In genomic region chr1:44801491-44802305, GRCh38 we compare ENCODE assay signal across 8 cellular contexts. TPM values are rescaled to one million over a fixed set of nuclear protein-coding genes. Genes with fewer than 3 reads are reported as not detected.
DNase-seq lines count a peak whose midpoint lies in the region; TF ChIP-seq lines count a peak whose summit lies in the region.

No MANE protein-coding gene starts in this region.

- no peaks in the 10 kb centered on the region for H3K27me3 Mint-ChIP-seq in CD8-positive, alpha-beta memory T cell
- H3K27me3 Mint-ChIP-seq in T-helper 1 cell treated with Interleukin-12 subunit alpha and Interleukin-12 subunit beta and Interleukin-4 antibody, amounts not matched to agents 30 μg/mL and 1 μg/mL, for 36 hours (ENCODE audit: low read depth): no peaks in the 10 kb centered on the region
- H3K27me3 Mint-ChIP-seq in endodermal cell (ENCODE audit: insufficient read depth): peaks cover 2% of the 10 kb centered on the region

- H3K36me3 Mint-ChIP-seq in CD8-positive, alpha-beta memory T cell: peaks cover 12 to 52% (median 14%) of the 10 kb centered on the region in 3 donors
- peaks cover 36% of the 10 kb centered on the region for H3K36me3 Mint-ChIP-seq in T-helper 1 cell treated with Interleukin-12 subunit alpha and Interleukin-12 subunit beta and Interleukin-4 antibody, amounts not matched to agents 30 μg/mL and 1 μg/mL, for 36 hours (ENCODE audit: low read depth)
- H3K36me3 Mint-ChIP-seq in endodermal cell (ENCODE audit: low read depth): peaks cover 7% of the 10 kb centered on the region

- intact Hi-C loops in ovary (cut with DNase I): loop anchor here in 1 of 4 donors (10.0 kb wide), 1 partner anchor 503 kb away; no protein-coding TSS in a partner anchor

- no peak for TF ChIP-seq POLR2A in ovary (IDR thresholded peaks at IDR 0.05)

- DNase-seq in CD8-positive, alpha-beta memory T cell: peak in 4 of 5 donors; percentile 21 to 66 (median 50)
- DNase-seq in endodermal cell (no peak), ovary (peak in 4 of 5 donors; percentile 46 to 59 (median 48)), NCI-H1105 (lab: John Stamatoyannopoulos, UW) (no peak), NCI-H1930 (lab: John Stamatoyannopoulos, UW) (no peak), SHP77 (lab: John Stamatoyannopoulos, UW) (no peak), NOMO-1 treated with DMSO at 0.1 percent for 48 hours (lab: John Stamatoyannopoulos, UW; ENCODE audit: unreplicated experiment) (no peak)

- peak overlapping the region; percentile 93 for H3K27ac ChIP-seq in CD8-positive, alpha-beta memory T cell (ENCODE audit: low read depth, low read length)
- H3K27ac ChIP-seq in endodermal cell (ENCODE audit: low read depth, low read length) (peak overlapping the region; percentile 85), ovary (no peak overlapping the region)

- no peaks in the 10 kb centered on the region for H3K9me3 ChIP-seq in CD8-positive, alpha-beta memory T cell (ENCODE audit: low read length)
- H3K9me3 ChIP-seq in endodermal cell (ENCODE audit: control insufficient read depth, low read length) (no peaks in the 10 kb centered on the region), ovary (no peaks in the 10 kb centered on the region)

- peaks cover 27% of the 10 kb centered on the region for H3K36me3 ChIP-seq in CD8-positive, alpha-beta memory T cell (ENCODE audit: insufficient read depth, low read length)
- H3K36me3 ChIP-seq in endodermal cell (ENCODE audit: control insufficient read depth, insufficient read depth, low read length) (peaks cover 23% of the 10 kb centered on the region), ovary (no peaks in the 10 kb centered on the region)

- no peak for TF ChIP-seq EP300 in ovary (IDR thresholded peaks at IDR 0.05)

- TF ChIP-seq CTCF in endodermal cell (conservative IDR thresholded peaks at IDR 0.05) (no peak), ovary (IDR thresholded peaks at IDR 0.05) (no peak)

- H3K4me3 Mint-ChIP-seq in CD8-positive, alpha-beta memory T cell: peak overlapping the region; percentile 80 to 98 (median 94)
- H3K4me3 Mint-ChIP-seq in T-helper 1 cell treated with Interleukin-12 subunit alpha and Interleukin-12 subunit beta and Interleukin-4 antibody, amounts not matched to agents 30 μg/mL and 1 μg/mL, for 36 hours: peak overlapping the region; percentile 91
- peak overlapping the region; percentile 75 for H3K4me3 Mint-ChIP-seq in endodermal cell

- H3K4me3 ChIP-seq in CD8-positive, alpha-beta memory T cell (ENCODE audit: low read length): peak overlapping the region; percentile 90
- H3K4me3 ChIP-seq in endodermal cell (ENCODE audit: low read length) (peak overlapping the region; percentile 83), ovary (peak overlapping the region; percentile 69)

- peaks cover 28 to 47% (median 42%) of the 10 kb centered on the region in 3 donors for H3K4me1 Mint-ChIP-seq in CD8-positive, alpha-beta memory T cell
- H3K4me1 Mint-ChIP-seq in T-helper 1 cell treated with Interleukin-12 subunit alpha and Interleukin-12 subunit beta and Interleukin-4 antibody, amounts not matched to agents 30 μg/mL and 1 μg/mL, for 36 hours (ENCODE audit: low read depth): peaks cover 33% of the 10 kb centered on the region
- peaks cover 21% of the 10 kb centered on the region for H3K4me1 Mint-ChIP-seq in endodermal cell

- POLR2A ChIA-PET in CD8-positive, alpha-beta memory T cell (lab: Charles Lee): interaction anchor here (0.6 to 4.3 kb wide), 6 partner anchors 7 to 35 kb away, joined by 3 to 122 read pairs (median 50); partner anchors contain the start of gene BTBD19

- CTCF ChIA-PET in CD8-positive, alpha-beta memory T cell (lab: Charles Lee): interaction anchor here (1.0 to 3.8 kb wide), 7 partner anchors 7 to 71 kb away, joined by 4 to 112 read pairs (median 11); partner anchors contain the start of genes BTBD19 and RNU5D-1

- peaks cover 35% of the 10 kb centered on the region for H3K4me1 ChIP-seq in CD8-positive, alpha-beta memory T cell (ENCODE audit: insufficient read depth, low read length)
- peaks cover 8% of the 10 kb centered on the region for H3K4me1 ChIP-seq in endodermal cell (ENCODE audit: control insufficient read depth, insufficient read depth, low read length)
- H3K4me1 ChIP-seq in ovary (ENCODE audit: insufficient read depth): peaks cover 17% of the 10 kb centered on the region

- WGBS in endodermal cell (ENCODE audit: insufficient coverage in 1 of 2, insufficient read length in 1 of 2), 2 experiments: 78 to 87% methylated on average over 9 to 13 of the region's 13 CpGs
- 63 to 78% (median 75%) methylated on average over 13 of the region's 13 CpGs for WGBS in ovary, 3 donors

- H3K27ac Mint-ChIP-seq in CD8-positive, alpha-beta memory T cell: peak overlapping the region; percentile 80 to 99 (median 92)
- H3K27ac Mint-ChIP-seq in T-helper 1 cell treated with Interleukin-12 subunit alpha and Interleukin-12 subunit beta and Interleukin-4 antibody, amounts not matched to agents 30 μg/mL and 1 μg/mL, for 36 hours: peak overlapping the region; percentile 99
- H3K27ac Mint-ChIP-seq in endodermal cell: no peak overlapping the region

- H3K9me3 Mint-ChIP-seq in CD8-positive, alpha-beta memory T cell: no peaks in the 10 kb centered on the region
- no peaks in the 10 kb centered on the region for H3K9me3 Mint-ChIP-seq in T-helper 1 cell treated with Interleukin-12 subunit alpha and Interleukin-12 subunit beta and Interleukin-4 antibody, amounts not matched to agents 30 μg/mL and 1 μg/mL, for 36 hours
- no peaks in the 10 kb centered on the region for H3K9me3 Mint-ChIP-seq in endodermal cell

- H3K27me3 ChIP-seq in CD8-positive, alpha-beta memory T cell (ENCODE audit: insufficient read depth, low read length, poor library complexity, severe bottlenecking): no peaks in the 10 kb centered on the region
- H3K27me3 ChIP-seq in endodermal cell (ENCODE audit: control insufficient read depth, insufficient read depth, low read length, poor library complexity, severe bottlenecking): no peaks in the 10 kb centered on the region
- no peaks in the 10 kb centered on the region for H3K27me3 ChIP-seq in ovary

- H3K9ac ChIP-seq in endodermal cell (ENCODE audit: extremely low read depth, low read length, poor library complexity, severe bottlenecking): no peak overlapping the region

RNA-seq across cellular contexts. Expression of gene PLK3, which starts 1.5 kb away (rescaled TPM):
- 100 to 1,000 TPM; 104 to 114 TPM for total RNA-seq in CD8-positive, alpha-beta memory T cell
- 22.5 TPM for polyA plus RNA-seq in CD8-positive, alpha-beta memory T cell
- total RNA-seq in endodermal cell (1 to 10 TPM; 3.3 to 9.0 TPM), ovary (10 to 100 TPM; 12.3 to 68.6 (median 25.2) TPM)
- polyA plus RNA-seq in endodermal cell (2013, experiment 1 of 2): 27.1 TPM
- 21.7 TPM for polyA plus RNA-seq in endodermal cell (2013, experiment 2 of 2)
- polyA plus RNA-seq in ovary: 1 to 10 TPM; 4.2 to 9.7 TPM

RNA-seq across cellular contexts. Expression of gene DYNLT4, which starts 5.5 kb away (rescaled TPM):
- total RNA-seq in CD8-positive, alpha-beta memory T cell: under 1 TPM; 0.28 to 0.31 TPM
- not detected for polyA plus RNA-seq in CD8-positive, alpha-beta memory T cell
- total RNA-seq in endodermal cell (under 1 TPM in 1 of 2 donors, not detected in 1; 0.64 TPM), ovary (10 to 100 TPM in 1 of 7 donors, 1 to 10 TPM in 2, under 1 TPM in 4; 0.35 to 23.7 (median 0.84) TPM)
- not detected for polyA plus RNA-seq in endodermal cell (2013, experiment 1 of 2)
- not detected for polyA plus RNA-seq in endodermal cell (2013, experiment 2 of 2)
- polyA plus RNA-seq in ovary: under 1 TPM in 1 of 2 donors, not detected in 1; 0.22 TPM

RNA-seq across cellular contexts. Expression of gene BTBD19, which starts 6.6 kb away (rescaled TPM):
- 1 to 10 TPM; 7.3 to 7.8 TPM for total RNA-seq in CD8-positive, alpha-beta memory T cell
- polyA plus RNA-seq in CD8-positive, alpha-beta memory T cell: 0.24 TPM
- total RNA-seq in endodermal cell (1 to 10 TPM; 7.4 to 7.9 TPM), ovary (10 to 100 TPM in 5 of 7 donors, 1 to 10 TPM in 2; 7.7 to 24.3 (median 19.4) TPM)
- 3.2 TPM for polyA plus RNA-seq in endodermal cell (2013, experiment 1 of 2)
- polyA plus RNA-seq in endodermal cell (2013, experiment 2 of 2): 3.9 TPM
- 1 to 10 TPM; 7.1 to 8.5 TPM for polyA plus RNA-seq in ovary

RNA-seq across cellular contexts. Expression of gene BEST4, which starts 13.7 kb away (rescaled TPM):
- 1 to 10 TPM; 1.2 to 1.4 TPM for total RNA-seq in CD8-positive, alpha-beta memory T cell
- polyA plus RNA-seq in CD8-positive, alpha-beta memory T cell: 0.54 TPM
- 1 to 10 TPM; 1.6 to 2.3 TPM for total RNA-seq in endodermal cell
- 0.89 TPM for polyA plus RNA-seq in endodermal cell (2013, experiment 1 of 2)
- polyA plus RNA-seq in endodermal cell (2013, experiment 2 of 2): 0.99 TPM
- 1 to 10 TPM in 3 of 7 donors, under 1 TPM in 4; 0.50 to 1.7 (median 0.67) TPM for total RNA-seq in ovary
- under 1 TPM; 0.25 to 0.29 TPM for polyA plus RNA-seq in ovary

RNA-seq across cellular contexts. Expression of gene RPS8, which starts 26.4 kb away (rescaled TPM):
- 1,000 to 10,000 TPM; 2,426 to 2,465 TPM for total RNA-seq in CD8-positive, alpha-beta memory T cell
- 972 TPM for polyA plus RNA-seq in CD8-positive, alpha-beta memory T cell
- total RNA-seq in endodermal cell (1,000 to 10,000 TPM; 2,014 to 2,050 TPM), ovary (over 10,000 TPM in 1 of 7 donors, 1,000 to 10,000 TPM in 6; 5,023 to 10,301 (median 5,328) TPM)
- 2,479 TPM for polyA plus RNA-seq in endodermal cell (2013, experiment 1 of 2)
- polyA plus RNA-seq in endodermal cell (2013, experiment 2 of 2): 2,415 TPM
- 1,000 to 10,000 TPM; 3,305 to 7,199 TPM for polyA plus RNA-seq in ovary

Comparison
In these comparisons a context has a peak if more than half of its experiments do, and no peak if none do; other contexts are left out.
1. DNase-seq: peak in CD8-positive, alpha-beta memory T cell (4 of 5) and ovary (4 of 5); none in endodermal cell (single experiment), NCI-H1105 (single experiment), NCI-H1930 (0 of 2), SHP77 (0 of 2) and NOMO-1 treated with DMSO at 0.1 percent for 48 hours (single experiment).
2. H3K27ac ChIP-seq: peak in CD8-positive, alpha-beta memory T cell (single experiment) and endodermal cell (single experiment); none in ovary (0 of 2).
3. Peak in every context shown above with its lines, with median percentiles within 50 percentile points of each other: H3K4me3 ChIP-seq and H3K4me3 Mint-ChIP-seq.